11 cellular contexts compared by ENCODE assay signal in genomic region chr1:23673086-23673813, GRCh38. TPM values are rescaled to one million over a fixed set of nuclear protein-coding genes. Genes with fewer than 3 reads are reported as not detected.
DNase-seq lines count a peak whose midpoint lies in the region; ATAC-seq and TF ChIP-seq lines count a peak whose summit lies in the region.
"Had no signal": no experiment of that assay in that cellular context is flagged by ENCODE, and none has a peak within 500 bp of the region (broad histone marks: within the 10 kb centered on the region; RNA-seq: fewer than 3 reads in every experiment).

No MANE protein-coding gene starts in this region.

- no peak for TF ChIP-seq CTCF in IMR-90 (conservative IDR thresholded peaks at IDR 0.05; ENCODE audit: low read depth, low read length)

- no peak overlapping the region for H3K23ac ChIP-seq in IMR-90 (ENCODE audit: low read depth, low read length)

- H3K9ac ChIP-seq in IMR-90 (ENCODE audit: low read depth, low read length) = no peak overlapping the region

- no TSS peak for BruUV-seq in IMR-90 (replicated peaks; lab: Mats Ljungman, UMichigan)

- H2BK15ac ChIP-seq in IMR-90 (ENCODE audit: low read depth, low read length) = no peak overlapping the region

- H3K9me3 ChIP-seq in IMR-90 (ENCODE audit: control insufficient read depth, insufficient read depth, low read length) = no peaks in the 10 kb centered on the region
- H3K9me3 ChIP-seq: prostate gland had no signal

- ATAC-seq in IMR-90 (ENCODE audit: low read depth) (peak; percentile 92), left colon (peak; percentile 83), GM21447 (IDR thresholded peaks at IDR 0.05; ENCODE audit: unreplicated experiment) (no peak), GM19023 (IDR thresholded peaks at IDR 0.05; ENCODE audit: unreplicated experiment) (no peak), GM18861 (IDR thresholded peaks at IDR 0.05; ENCODE audit: unreplicated experiment) (no peak)
- no peak for ATAC-seq in activated naive CD8-positive, alpha-beta T cell treated with anti-CD3 and anti-CD28 coated beads, Interleukin-2, amount 50 U/mL, for 24 hours

- H4K5ac ChIP-seq in IMR-90 (ENCODE audit: low read depth, low read length) = no peak overlapping the region

- H3K4ac ChIP-seq in IMR-90 (ENCODE audit: low read depth, low read length) = no peak overlapping the region

- no peaks in the 10 kb centered on the region for H4K20me1 ChIP-seq in IMR-90 (ENCODE audit: insufficient read depth, low read length)

- no peak overlapping the region for H3K18ac ChIP-seq in IMR-90 (ENCODE audit: low read depth, low read length)

- 0 out of 2 replicates have a peak, but pooled peaks cover 3% of the 10 kb centered on the region for H3K9me1 ChIP-seq in IMR-90 (ENCODE audit: insufficient read depth, low read length)

- no peak overlapping the region for H3K4me3 ChIP-seq in IMR-90 (ENCODE audit: insufficient read depth, low read depth, low read length)
- H3K4me3 ChIP-seq: prostate gland had no signal

- DNase-seq in EH (ENCODE audit: low read depth) (peak; percentile 71), IMR-90 (peak; percentile 69), left colon (peak in 1 of 2 donors; percentile 32), NCI-H187 treated with DMSO at 0.1 percent for 48 hours (lab: John Stamatoyannopoulos, UW) (no peak)
- peak; percentile 33 for DNase-seq in activated naive CD8-positive, alpha-beta T cell treated with anti-CD3 and anti-CD28 coated beads, Interleukin-2, amount 50 U/mL, for 24 hours
- DNase-seq: NCI-H510A had no signal

- in situ Hi-C loops in IMR-90 (cut with MboI; ENCODE audit: low sequenced_read_pairs) = no loop called here

- H3K9me3 Mint-ChIP-seq in activated naive CD8-positive, alpha-beta T cell treated with anti-CD3 and anti-CD28 coated beads, Interleukin-2, amount 50 U/mL, for 24 hours = no peaks in the 10 kb centered on the region
- H3K9me3 Mint-ChIP-seq: central memory CD8-positive, alpha-beta T cell had no signal

- no peak overlapping the region for H4K8ac ChIP-seq in IMR-90 (ENCODE audit: low read depth in 2 of 2, low read length in 2 of 2)

- TF ChIP-seq RAD21 in IMR-90 (IDR thresholded peaks at IDR 0.05; ENCODE audit: low read length) = no peak

- H3K56ac ChIP-seq in IMR-90 (ENCODE audit: extremely low read depth, insufficient read depth, low read length) = no peak overlapping the region

- no peak overlapping the region for H2AK9ac ChIP-seq in IMR-90 (replicated peaks; ENCODE audit: low read depth, low read length, poor library complexity)

- H2AFZ ChIP-seq in IMR-90 (replicated peaks; ENCODE audit: low read length, poor library complexity) = no peak overlapping the region

- POLR2A ChIA-PET in IMR-90 (lab: Charles Lee; ENCODE audit: unreplicated experiment) = no interaction called here

- CTCF ChIA-PET in IMR-90 (lab: Yijun Ruan, JAX) = interaction anchor here (0.6 to 1.4 kb wide), 3 partner anchors 19 to 671 kb away, joined by 3 to 4 read pairs (median 3); partner anchors contain the start of gene RPL11

- H3K79me1 ChIP-seq in IMR-90 (ENCODE audit: low read depth in 1 of 2, low read length in 2 of 2) = no peaks in the 10 kb centered on the region

- 8% methylated on average over 4 of the region's 6 CpGs; no CpG with 5 or more reads in 1 of the 2 experiments for WGBS in IMR-90 (ENCODE audit: extremely low coverage in 2 of 2, insufficient read length in 1 of 2), 2 experiments

- no peak overlapping the region for H3K14ac ChIP-seq in IMR-90 (replicated peaks; ENCODE audit: low read depth, low read length)

- no peak overlapping the region for H4K91ac ChIP-seq in IMR-90 (ENCODE audit: insufficient read depth, low read depth, low read length)

- TF ChIP-seq POLR2A in IMR-90 (IDR thresholded peaks at IDR 0.05; ENCODE audit: low read depth, low read length) = no peak

- no peak overlapping the region for H2BK5ac ChIP-seq in IMR-90 (ENCODE audit: low read depth, low read length, poor library complexity, severe bottlenecking)

- no peak overlapping the region for H3K27ac ChIP-seq in IMR-90 (ENCODE audit: insufficient read depth, low read length)
- H3K27ac ChIP-seq: prostate gland had no signal

- no peak overlapping the region for H3K4me3 Mint-ChIP-seq in activated naive CD8-positive, alpha-beta T cell treated with anti-CD3 and anti-CD28 coated beads, Interleukin-2, amount 50 U/mL, for 24 hours
- H3K4me3 Mint-ChIP-seq: central memory CD8-positive, alpha-beta T cell had no signal

- no peak overlapping the region for H3K4me2 ChIP-seq in IMR-90 (ENCODE audit: low read depth, low read length)

- no peak overlapping the region for H2AK5ac ChIP-seq in IMR-90 (ENCODE audit: low read depth, low read length)

- H3K36me3 Mint-ChIP-seq in activated naive CD8-positive, alpha-beta T cell treated with anti-CD3 and anti-CD28 coated beads, Interleukin-2, amount 50 U/mL, for 24 hours (ENCODE audit: low read depth) = no peaks in the 10 kb centered on the region

- no peak overlapping the region for H2BK20ac ChIP-seq in IMR-90 (ENCODE audit: low read depth, low read length)

- intact Hi-C loops in IMR-90 (cut with micrococcal nuclease) (no loop called here), left colon (cut with DNase I, micrococcal nuclease) (no loop called here)

- dilution Hi-C loops in IMR-90 (cut with HindIII; ENCODE audit: low sequenced_read_pairs, unreplicated experiment) = no loop called here

- peaks cover 6% of the 10 kb centered on the region for H3K27me3 Mint-ChIP-seq in activated naive CD8-positive, alpha-beta T cell treated with anti-CD3 and anti-CD28 coated beads, Interleukin-2, amount 50 U/mL, for 24 hours

- peaks cover 26% of the 10 kb centered on the region for H3K27me3 ChIP-seq in IMR-90 (ENCODE audit: control insufficient read depth, insufficient read depth, low read length)

- no peak overlapping the region for H3K27ac Mint-ChIP-seq in activated naive CD8-positive, alpha-beta T cell treated with anti-CD3 and anti-CD28 coated beads, Interleukin-2, amount 50 U/mL, for 24 hours

- H3K36me3 ChIP-seq in IMR-90 (ENCODE audit: control insufficient read depth, insufficient read depth, low read length) = no peaks in the 10 kb centered on the region
- H3K36me3 ChIP-seq: prostate gland had no signal

- H3K4me1 ChIP-seq in IMR-90 (ENCODE audit: control insufficient read depth, insufficient read depth, low read length) = no peaks in the 10 kb centered on the region
- H3K4me1 ChIP-seq: prostate gland had no signal

- no peak overlapping the region for H2BK120ac ChIP-seq in IMR-90 (ENCODE audit: low read depth, low read length)

- H3K4me1 Mint-ChIP-seq in activated naive CD8-positive, alpha-beta T cell treated with anti-CD3 and anti-CD28 coated beads, Interleukin-2, amount 50 U/mL, for 24 hours = no peaks in the 10 kb centered on the region
- H3K4me1 Mint-ChIP-seq: central memory CD8-positive, alpha-beta T cell had no signal

TF ChIP-seq in IMR-90, 13 proteins besides CTCF, POLR2A, EP300 and RAD21:
- TF ChIP-seq NFE2L2 (IDR thresholded peaks at IDR 0.05; ENCODE audit: low read depth, low read length) (no peak), BHLHE40 (IDR thresholded peaks at IDR 0.05; ENCODE audit: low read depth, low read length) (no peak), FOS (IDR thresholded peaks at IDR 0.05; ENCODE audit: low read depth, low read length) (no peak), MXI1 (IDR thresholded peaks at IDR 0.05; ENCODE audit: borderline replicate concordance, low read depth, low read length) (no peak), RFX5 (IDR thresholded peaks at IDR 0.05; ENCODE audit: low read depth, low read length) (no peak), SMC3 (IDR thresholded peaks at IDR 0.05; ENCODE audit: low read depth, low read length) (no peak), CHD1 (IDR thresholded peaks at IDR 0.05; ENCODE audit: low read depth, low read length) (no peak), MAFK (IDR thresholded peaks at IDR 0.05; ENCODE audit: low read depth, low read length) (no peak), USF2 (IDR thresholded peaks at IDR 0.05; ENCODE audit: low read depth, low read length) (no peak), CEBPB (IDR thresholded peaks at IDR 0.05; ENCODE audit: low read depth, low read length) (no peak), MAZ (IDR thresholded peaks at IDR 0.05; ENCODE audit: borderline replicate concordance, low read depth, low read length) (no peak), ELK1 (IDR thresholded peaks at IDR 0.05; ENCODE audit: borderline replicate concordance, low read depth, low read length) (no peak), RCOR1 (IDR thresholded peaks at IDR 0.05; ENCODE audit: insufficient replicate concordance, low read length) (no peak)

RNA-seq across cellular contexts. Expression of gene RPL11, which starts 18.4 kb away (rescaled TPM):
- total RNA-seq in IMR-90 (2012; rRNA removed) (452 and 980 TPM in 2 replicates), left colon (100 to 1,000 TPM; 818 to 848 TPM)
- polyA plus RNA-seq in IMR-90 (2012; rRNA removed) = 1,692 and 1,751 TPM in 2 replicates
- 209 and 733 TPM in 2 replicates for polyA plus RNA-seq in IMR-90 (2012; cell fraction: cytosol; rRNA removed)
- 34.7 and 396 TPM in 2 replicates for polyA plus RNA-seq in IMR-90 (2012; cell fraction: nucleus; rRNA removed; ENCODE audit: low replicate concordance)

Comparison
In these comparisons a context has a peak if more than half of its experiments do, and no peak if none do; other contexts are left out.
1. ATAC-seq: peak in IMR-90 (single experiment) and left colon (single experiment); none in activated naive CD8-positive, alpha-beta T cell treated with anti-CD3 and anti-CD28 coated beads, Interleukin-2, amount 50 U/mL, for 24 hours (single experiment), GM21447 (single experiment), GM19023 (single experiment) and GM18861 (single experiment).